1 cellular context compared by ENCODE assay signal in genomic region chr10:43846187-43846680, GRCh38.
TF ChIP-seq lines count a peak whose summit lies in the region.

No MANE protein-coding gene starts in this region.

TF ChIP-seq in SK-N-SH, 30 proteins besides CTCF, POLR2A, EP300 and RAD21 (continued from another document):
- TF ChIP-seq USF2 (IDR thresholded peaks at IDR 0.05; ENCODE audit: borderline replicate concordance, low read depth, low read length) (no peak), FOXJ3 (CRISPR knock-in tag; IDR thresholded peaks at IDR 0.05) (no peak), FOXM1 (IDR thresholded peaks at IDR 0.05; ENCODE audit: low read depth) (no peak), POLR2AphosphoS5 (IDR thresholded peaks at IDR 0.05; ENCODE audit: low read depth, low read length) (no peak), EZH2phosphoT487 (IDR thresholded peaks at IDR 0.05; ENCODE audit: borderline replicate concordance, low read depth) (no peak), ELF1 (IDR thresholded peaks at IDR 0.05) (no peak), JUND (IDR thresholded peaks at IDR 0.05) (no peak), FOSL2 (IDR thresholded peaks at IDR 0.05; ENCODE audit: borderline replicate concordance, low read depth) (no peak)
